In genomic region chr17:82048571-82048971, GRCh38 we compare ENCODE assay signal across 2 cellular contexts.
TF ChIP-seq lines count a peak whose summit lies in the region.

No MANE protein-coding gene starts in this region.

TF ChIP-seq in HEK293, 187 proteins besides CTCF, POLR2A, EP300 and RAD21:
- TF ChIP-seq, protein P1, sequence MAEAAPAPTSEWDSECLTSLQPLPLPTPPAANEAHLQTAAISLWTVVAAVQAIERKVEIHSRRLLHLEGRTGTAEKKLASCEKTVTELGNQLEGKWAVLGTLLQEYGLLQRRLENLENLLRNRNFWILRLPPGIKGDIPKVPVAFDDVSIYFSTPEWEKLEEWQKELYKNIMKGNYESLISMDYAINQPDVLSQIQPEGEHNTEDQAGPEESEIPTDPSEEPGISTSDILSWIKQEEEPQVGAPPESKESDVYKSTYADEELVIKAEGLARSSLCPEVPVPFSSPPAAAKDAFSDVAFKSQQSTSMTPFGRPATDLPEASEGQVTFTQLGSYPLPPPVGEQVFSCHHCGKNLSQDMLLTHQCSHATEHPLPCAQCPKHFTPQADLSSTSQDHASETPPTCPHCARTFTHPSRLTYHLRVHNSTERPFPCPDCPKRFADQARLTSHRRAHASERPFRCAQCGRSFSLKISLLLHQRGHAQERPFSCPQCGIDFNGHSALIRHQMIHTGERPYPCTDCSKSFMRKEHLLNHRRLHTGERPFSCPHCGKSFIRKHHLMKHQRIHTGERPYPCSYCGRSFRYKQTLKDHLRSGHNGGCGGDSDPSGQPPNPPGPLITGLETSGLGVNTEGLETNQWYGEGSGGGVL (tag by site-specific recombination; IDR thresholded peaks at IDR 0.05): no peak
- peak; percentile 95 for TF ChIP-seq ZFHX2 (tag by site-specific recombination; conservative IDR thresholded peaks at IDR 0.05)
- TF ChIP-seq EGR2 (tag by site-specific recombination; IDR thresholded peaks at IDR 0.05; ENCODE audit: low read depth): peak; percentile 96

TF ChIP-seq in K562, 482 proteins besides CTCF, POLR2A, EP300 and RAD21:
- peak; percentile 21 for TF ChIP-seq PCBP1 (IDR thresholded peaks at IDR 0.05; ENCODE audit: low read depth, low read length, poor library complexity, severe bottlenecking)
- no peak for TF ChIP-seq NFATC3 (IDR thresholded peaks at IDR 0.05)
- TF ChIP-seq CREBBP (IDR thresholded peaks at IDR 0.05; ENCODE audit: low read depth, low read length): no peak
- peak; percentile 81 for TF ChIP-seq EGR1 (conservative IDR thresholded peaks at IDR 0.05)
